In the genomic region with DNA sequence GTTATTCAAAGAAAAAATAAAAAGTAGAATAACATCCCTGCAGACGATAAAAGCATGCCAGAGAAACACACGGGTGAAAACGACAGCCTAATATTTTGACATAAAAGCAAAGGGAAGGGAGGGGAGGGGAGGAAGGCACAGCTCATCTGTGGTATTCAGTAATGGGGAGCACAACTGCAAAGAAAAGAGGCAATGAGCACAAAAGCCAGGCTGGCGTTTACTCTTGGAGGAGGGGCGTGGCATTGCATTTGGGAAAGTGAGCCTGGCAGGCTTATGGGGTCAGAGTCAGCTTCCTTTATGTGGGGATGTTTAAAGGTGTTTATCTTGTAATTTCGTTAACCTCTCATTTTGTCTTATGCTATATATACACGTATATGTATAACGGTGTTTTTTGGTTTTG, we compare ENCODE assay signal across 16 cellular contexts. TPM values are rescaled to one million over a fixed set of nuclear protein-coding genes. Genes with fewer than 3 reads are reported as not detected.
DNase-seq lines count a peak whose midpoint lies in the region; ATAC-seq and TF ChIP-seq lines count a peak whose summit lies in the region.
"Had no signal": no experiment of that assay in that cellular context is flagged by ENCODE, and none has a peak within 500 bp of the region (broad histone marks: within the 10 kb centered on the region; RNA-seq: fewer than 3 reads in every experiment).

No MANE protein-coding gene starts in this region.

- no peaks in the 10 kb centered on the region for H3K36me3 ChIP-seq in GM23338 (ENCODE audit: insufficient read depth)
- H3K36me3 ChIP-seq: BLaER1 had no signal

- H3K4me3 ChIP-seq in GM23338: no peak overlapping the region
- H3K4me3 ChIP-seq: BLaER1 had no signal

- CTCF ChIA-PET in WTC11 (lab: Charles Lee): interaction anchor here (1.2 kb wide), 1 partner anchor 241 kb away, joined by 3 read pairs; no protein-coding TSS in a partner anchor

- H3K9me2 ChIP-seq in GM23338 (ENCODE audit: insufficient read depth): no peaks in the 10 kb centered on the region

- DNase-seq in NCI-H748 (lab: John Stamatoyannopoulos, UW; ENCODE audit: unreplicated experiment): peak; percentile 3
- DNase-seq in NCI-H748 treated with DMSO at 0.1 percent for 48 hours (lab: John Stamatoyannopoulos, UW): no peak
- peak; percentile 38 for DNase-seq in GM23338 (ENCODE audit: low spot score)
- no peak for DNase-seq in WTC11 (ENCODE audit: low spot score)
- DNase-seq in mesenteric fat pad (ENCODE audit: low spot score): peak; percentile 8
- DNase-seq in GM20000 (ENCODE audit: low spot score): no peak
- no peak for DNase-seq in NCI-H1436 (lab: John Stamatoyannopoulos, UW)
- DNase-seq: 8988T; CD4-positive, alpha-beta memory T cell; DMS153; DMS79; GDM1; GOT3; H9 had no signal

- H3K79me2 ChIP-seq in GM23338 (replicated peaks; ENCODE audit: insufficient read depth): no peaks in the 10 kb centered on the region

- no peaks in the 10 kb centered on the region for H3K27me3 ChIP-seq in GM23338 (ENCODE audit: insufficient read depth)
- H3K27me3 ChIP-seq: BLaER1 had no signal

- H3K9me3 Mint-ChIP-seq in GM23338: peaks cover 3% of the 10 kb centered on the region; the same call in 1 of the 3 replicates
- peaks cover 18% of the 10 kb centered on the region for H3K9me3 Mint-ChIP-seq in WTC11

- peaks cover 1% of the 10 kb centered on the region for H3K27me3 Mint-ChIP-seq in GM23338 (ENCODE audit: insufficient read depth, low read depth, poor library complexity)
- no peaks in the 10 kb centered on the region; the same call in none of the 2 replicates for H3K27me3 Mint-ChIP-seq in WTC11 (ENCODE audit: low read depth)
- H3K27me3 Mint-ChIP-seq: CD4-positive, alpha-beta memory T cell had no signal

- H3K4me1 ChIP-seq in GM23338 (ENCODE audit: insufficient read depth): no peaks in the 10 kb centered on the region; the same call in 1 of the 2 replicates
- H3K4me1 ChIP-seq: BLaER1 had no signal

- no peak overlapping the region for H2AFZ ChIP-seq in GM23338

- H3K4me3 Mint-ChIP-seq in GM23338: no peak overlapping the region
- H3K4me3 Mint-ChIP-seq in WTC11: no peak overlapping the region
- H3K4me3 Mint-ChIP-seq: CD14-positive monocyte; CD4-positive, alpha-beta memory T cell; H9 had no signal

- POLR2A ChIA-PET in WTC11 (lab: Charles Lee): no interaction called here

- no peaks in the 10 kb centered on the region for H4K20me1 ChIP-seq in GM23338 (replicated peaks; ENCODE audit: insufficient read depth)
- H4K20me1 ChIP-seq: BLaER1 had no signal

- H3K27ac Mint-ChIP-seq in GM23338: no peak overlapping the region
- no peak overlapping the region for H3K27ac Mint-ChIP-seq in WTC11
- H3K27ac Mint-ChIP-seq: H9 had no signal

- peak; percentile 68 for ATAC-seq in GM23338
- ATAC-seq in WTC11: 0 out of 2 replicates have a peak, but pooled peaks have one; percentile 24

- no peak overlapping the region for H3K27ac ChIP-seq in GM23338 (ENCODE audit: low read depth)
- H3K27ac ChIP-seq: BLaER1 had no signal

- no peak for TF ChIP-seq CTCF in GM23338 (conservative IDR thresholded peaks at IDR 0.05; ENCODE audit: low read depth in 2 of 2)
- no peak for TF ChIP-seq CTCF in WTC11 (IDR thresholded peaks at IDR 0.05)
- TF ChIP-seq CTCF in GM20000 (IDR thresholded peaks at IDR 0.05; ENCODE audit: extremely low read depth, missing control alignments): no peak

- H3K36me3 Mint-ChIP-seq in GM23338 (ENCODE audit: low read depth) (no peaks in the 10 kb centered on the region), WTC11 (no peaks in the 10 kb centered on the region)
- H3K36me3 Mint-ChIP-seq: CD14-positive monocyte; CD4-positive, alpha-beta memory T cell had no signal

- no peak overlapping the region for H3K4me2 ChIP-seq in GM23338
- H3K4me2 ChIP-seq: BLaER1 had no signal

- peaks cover 7% of the 10 kb centered on the region; the same call in 2 of the 3 replicates for H3K4me1 Mint-ChIP-seq in GM23338
- H3K4me1 Mint-ChIP-seq in WTC11: peaks cover 8% of the 10 kb centered on the region; the same call in 1 of the 2 replicates
- H3K4me1 Mint-ChIP-seq: CD4-positive, alpha-beta memory T cell had no signal

- H3F3A ChIP-seq in GM23338 (replicated peaks; ENCODE audit: low read depth): no peaks in the 10 kb centered on the region

TF ChIP-seq in GM23338, 12 proteins besides CTCF, POLR2A, EP300 and RAD21 (continues in another document):
- TF ChIP-seq CREB1 (CRISPR knock-in tag; IDR thresholded peaks at IDR 0.05; ENCODE audit: low read depth): no peak
- no peak for TF ChIP-seq REST (IDR thresholded peaks at IDR 0.05; ENCODE audit: unreplicated experiment)
- TF ChIP-seq STAT1 (IDR thresholded peaks at IDR 0.05; ENCODE audit: unreplicated experiment): no peak
- no peak for TF ChIP-seq EZH2phosphoT487 (IDR thresholded peaks at IDR 0.05; ENCODE audit: unreplicated experiment)
- TF ChIP-seq NANOG (IDR thresholded peaks at IDR 0.05; ENCODE audit: borderline replicate concordance): no peak

TF ChIP-seq in WTC11, 78 proteins besides CTCF, POLR2A, EP300 and RAD21 (continues in another document):
- TF ChIP-seq ARID4B (CRISPR knock-in tag; IDR thresholded peaks at IDR 0.05; ENCODE audit: borderline replicate concordance) (no peak), SMAD4 (CRISPR knock-in tag; IDR thresholded peaks at IDR 0.05) (no peak), OVOL2 (CRISPR knock-in tag; IDR thresholded peaks at IDR 0.05; ENCODE audit: borderline replicate concordance) (no peak), FOXK1 (CRISPR knock-in tag; IDR thresholded peaks at IDR 0.05) (no peak), KAT7 (CRISPR knock-in tag; IDR thresholded peaks at IDR 0.05; ENCODE audit: borderline replicate concordance) (no peak), FOXJ3 (CRISPR knock-in tag; IDR thresholded peaks at IDR 0.05; ENCODE audit: borderline replicate concordance) (no peak), ATF6 (CRISPR knock-in tag; IDR thresholded peaks at IDR 0.05) (no peak), TEAD4 (CRISPR knock-in tag; IDR thresholded peaks at IDR 0.05) (no peak), CREB1 (CRISPR knock-in tag; IDR thresholded peaks at IDR 0.05) (no peak), GTF2I (CRISPR knock-in tag; conservative IDR thresholded peaks at IDR 0.05) (no peak), PRRX2 (CRISPR knock-in tag; IDR thresholded peaks at IDR 0.05) (no peak)

RNA-seq across cellular contexts. Expression of gene STEAP3, which starts 53.2 kb away (rescaled TPM):
- total RNA-seq in GM23338 (2014; rRNA removed; shearing (Covaris generic)): 18.2 and 27.3 TPM in 2 replicates
- polyA plus RNA-seq in GM23338 (2016; fragmentation: Nextera tagmentation; extraction: Ambion mirVana): 7.5 and 8.6 TPM in 2 replicates
- total RNA-seq in WTC11 (2021): 20.5 to 24.0 TPM (median 21.4 TPM) in 3 replicates
- total RNA-seq in mesenteric fat pad: 15.2 TPM
- polyA plus RNA-seq: CD4-positive, alpha-beta memory T cell had no signal

Comparison
In these comparisons a context has a peak if more than half of its experiments do, and no peak if none do; other contexts are left out.
1. DNase-seq: peak in NCI-H748 (single experiment), GM23338 (single experiment) and mesenteric fat pad (single experiment); none in NCI-H748 treated with DMSO at 0.1 percent for 48 hours (single experiment), WTC11 (single experiment), GM20000 (single experiment) and NCI-H1436 (single experiment).